18 cellular contexts compared by ENCODE assay signal in genomic region chr17:67290994-67291362, GRCh38. TPM values are rescaled to one million over a fixed set of nuclear protein-coding genes. Genes with fewer than 3 reads are reported as not detected.
A peak's percentile ranks its signal among the peaks of the same experiment; 100 is the strongest.
DNase-seq lines count a peak whose midpoint lies in the region; ATAC-seq, FAIRE-seq and TF ChIP-seq lines count a peak whose summit lies in the region.
"Had no signal": no experiment of that assay in that cellular context is flagged by ENCODE, and none has a peak within 500 bp of the region (broad histone marks: within the 10 kb centered on the region; RNA-seq: fewer than 3 reads in every experiment).

No MANE protein-coding gene starts in this region.

- H3K9ac ChIP-seq in HepG2 (ENCODE audit: insufficient read depth, low read depth, low read length) (no peak overlapping the region), neural progenitor cell (no peak overlapping the region)

- peaks cover 17% of the 10 kb centered on the region for H3K4me1 ChIP-seq in HepG2 (ENCODE audit: insufficient read depth, low read length)
- H3K4me1 ChIP-seq in right lobe of liver, result peaks cover 0 to 4% (median 0%) of the 10 kb centered on the region in 4 donors
- no peaks in the 10 kb centered on the region for H3K4me1 ChIP-seq in neural progenitor cell

- 54% methylated on average over 8 of the region's 8 CpGs for WGBS in HepG2 (ENCODE audit: low lambda C conversion rate)
- WGBS in right lobe of liver (ENCODE audit: insufficient coverage, low coverage, low lambda C conversion rate, missing lambda C conversion rate), result 76% methylated on average over 6 of the region's 8 CpGs

- intact Hi-C loops in HepG2 (cut with micrococcal nuclease; ENCODE audit: unreplicated experiment), result no loop called here
- intact Hi-C loops in right lobe of liver (cut with DNase I), result loop anchor here in 1 of 2 donors (10.0 kb wide), 1 partner anchor 46 kb away; the partner anchor contains the start of gene HELZ
- intact Hi-C loops in activated CD4-positive, alpha-beta T cell treated with anti-CD3 and anti-CD28 coated beads, Interleukin-2, amount 10 ng/mL, durations not matched to agents 24 days and 14 days (cut with micrococcal nuclease), result no loop called here

- in situ Hi-C loops in HepG2 (cut with HindIII; ENCODE audit: extremely low pct_ligation_motif_present, low pct_unique_long_range_greater_than_20kb), result no loop called here

- no peak for DNase-seq in HepG2 (ENCODE audit: low spot score)
- DNase-seq in right lobe of liver, result no peak
- DNase-seq in neural progenitor cell (ENCODE audit: low spot score), result no peak
- no peak for DNase-seq in NCI-H2196 treated with DMSO at 0.1 percent for 48 hours (lab: John Stamatoyannopoulos, UW; ENCODE audit: unreplicated experiment)
- no peak for DNase-seq in activated CD4-positive, alpha-beta T cell treated with anti-CD3 and anti-CD28 coated beads, Interleukin-2, amount 10 ng/mL, durations not matched to agents 24 days and 14 days
- DNase-seq: COR-L47, DMS153, EL, NCI-H1092, NCI-H146, NCI-H2081 treated with DMSO at 0.1 percent for 48 hours, NCI-H2227 treated with DMSO at 0.1 percent for 48 hours, SIG-M5 had no signal

- POLR2A ChIA-PET in HepG2 (lab: Yijun Ruan, JAX), result interaction anchor here (0.9 kb wide), 1 partner anchor 18 kb away, joined by 4 read pairs; no protein-coding TSS in a partner anchor

- ATAC-seq in HepG2, result no peak
- ATAC-seq in right lobe of liver, result no peak
- no peak for ATAC-seq in GM21576 (IDR thresholded peaks at IDR 0.05; ENCODE audit: unreplicated experiment)
- no peak for ATAC-seq in GM18909 (IDR thresholded peaks at IDR 0.05; ENCODE audit: poor library complexity, unreplicated experiment)

- H3K4me2 ChIP-seq in HepG2 (ENCODE audit: low read depth, low read length) (peak overlapping the region; percentile 8; the same call in 1 of the 2 replicates), neural progenitor cell (no peak overlapping the region)

- CTCF ChIA-PET in HepG2 (lab: Yijun Ruan, JAX; ENCODE audit: low intra/inter-chr PET ratio, low total read pairs), result no interaction called here

- no peaks in the 10 kb centered on the region for H3K36me3 Mint-ChIP-seq in brain
- no peaks in the 10 kb centered on the region for H3K36me3 Mint-ChIP-seq in neural progenitor cell
- no peaks in the 10 kb centered on the region for H3K36me3 Mint-ChIP-seq in activated CD4-positive, alpha-beta T cell treated with anti-CD3 and anti-CD28 coated beads, Interleukin-2, amount 10 ng/mL, durations not matched to agents 24 days and 14 days (ENCODE audit: low read depth)

- no peak for TF ChIP-seq RAD21 in HepG2 (CRISPR knock-in tag; IDR thresholded peaks at IDR 0.05)

- TF ChIP-seq POLR2A in HepG2 (IDR thresholded peaks at IDR 0.05; ENCODE audit: insufficient read depth in 1 of 2, low read depth in 2 of 2, low read length in 2 of 2), result no peak
- no peak for TF ChIP-seq POLR2A in right lobe of liver (IDR thresholded peaks at IDR 0.05)

- no peak overlapping the region for H2AFZ ChIP-seq in HepG2 (ENCODE audit: low read length)
- peak overlapping the region; percentile 45 for H2AFZ ChIP-seq in neural progenitor cell (replicated peaks)

- H3K27me3 Mint-ChIP-seq in brain (peaks cover 3% of the 10 kb centered on the region), neural progenitor cell (ENCODE audit: insufficient read depth, low read depth) (peaks cover 4% of the 10 kb centered on the region)
- peaks cover 2% of the 10 kb centered on the region for H3K27me3 Mint-ChIP-seq in activated CD4-positive, alpha-beta T cell treated with anti-CD3 and anti-CD28 coated beads, Interleukin-2, amount 10 ng/mL, durations not matched to agents 24 days and 14 days

- H3K9me3 ChIP-seq in HepG2 (ENCODE audit: low read length) (no peaks in the 10 kb centered on the region), right lobe of liver (no peaks in the 10 kb centered on the region), neural progenitor cell (ENCODE audit: low read depth) (no peaks in the 10 kb centered on the region)

- H3K27me3 ChIP-seq in HepG2 (ENCODE audit: control insufficient read depth in 1 of 2, insufficient read depth in 2 of 2, low read length in 2 of 2), result no peaks in the 10 kb centered on the region; a peak in 1 of 5 replicates
- H3K27me3 ChIP-seq in right lobe of liver, result no peaks in the 10 kb centered on the region
- no peaks in the 10 kb centered on the region for H3K27me3 ChIP-seq in neural progenitor cell

- H3K4me1 Mint-ChIP-seq in brain (peaks cover 21% of the 10 kb centered on the region), neural progenitor cell (peaks cover 6% of the 10 kb centered on the region)
- peaks cover 2% of the 10 kb centered on the region for H3K4me1 Mint-ChIP-seq in activated CD4-positive, alpha-beta T cell treated with anti-CD3 and anti-CD28 coated beads, Interleukin-2, amount 10 ng/mL, durations not matched to agents 24 days and 14 days

- BruUV-seq in HepG2 (replicated peaks; lab: Mats Ljungman, UMichigan), result no TSS peak

- H4K20me1 ChIP-seq in HepG2 (ENCODE audit: insufficient read depth, low read length), result no peaks in the 10 kb centered on the region
- H4K20me1 ChIP-seq in neural progenitor cell (ENCODE audit: low read depth), result no peaks in the 10 kb centered on the region

- no peaks in the 10 kb centered on the region for H3F3A ChIP-seq in neural progenitor cell (ENCODE audit: low read depth)

- peaks cover 0 to 2% (median 0%) of the 10 kb centered on the region in 5 experiments for H3K9me3 Mint-ChIP-seq in brain
- no peaks in the 10 kb centered on the region for H3K9me3 Mint-ChIP-seq in neural progenitor cell
- H3K9me3 Mint-ChIP-seq in activated CD4-positive, alpha-beta T cell treated with anti-CD3 and anti-CD28 coated beads, Interleukin-2, amount 10 ng/mL, durations not matched to agents 24 days and 14 days, result no peaks in the 10 kb centered on the region

- peak overlapping the region in 1 of 5 experiments; percentile 30 for H3K4me3 Mint-ChIP-seq in brain
- no peak overlapping the region for H3K4me3 Mint-ChIP-seq in neural progenitor cell
- H3K4me3 Mint-ChIP-seq in activated CD4-positive, alpha-beta T cell treated with anti-CD3 and anti-CD28 coated beads, Interleukin-2, amount 10 ng/mL, durations not matched to agents 24 days and 14 days, result no peak overlapping the region

- no peaks in the 10 kb centered on the region for H3K36me3 ChIP-seq in HepG2 (replicated peaks in 1 of 2; ENCODE audit: control insufficient read depth in 1 of 2, insufficient read depth in 2 of 2, low read length in 2 of 2)
- no peaks in the 10 kb centered on the region for H3K36me3 ChIP-seq in right lobe of liver
- no peaks in the 10 kb centered on the region for H3K36me3 ChIP-seq in neural progenitor cell

- TF ChIP-seq CTCF in HepG2 (CRISPR knock-in tag; IDR thresholded peaks at IDR 0.05), result no peak
- TF ChIP-seq CTCF in right lobe of liver (IDR thresholded peaks at IDR 0.05), result no peak
- TF ChIP-seq CTCF in brain (conservative IDR thresholded peaks at IDR 0.05), result no peak
- no peak for TF ChIP-seq CTCF in neural progenitor cell (IDR thresholded peaks at IDR 0.05)

- H3K79me2 ChIP-seq in HepG2 (ENCODE audit: insufficient read depth, low read length) (no peaks in the 10 kb centered on the region), neural progenitor cell (ENCODE audit: low read depth) (no peaks in the 10 kb centered on the region)

- no peak for FAIRE-seq in HepG2 (lab: Jason Lieb, UNC)
- FAIRE-seq: GM19239, H54 had no signal

- no peak overlapping the region for H3K27ac ChIP-seq in HepG2 (ENCODE audit: extremely low read length, insufficient read depth, low read length)
- H3K27ac ChIP-seq in right lobe of liver, result no peak overlapping the region
- no peak overlapping the region for H3K27ac ChIP-seq in neural progenitor cell

- H3K27ac Mint-ChIP-seq in brain (peak overlapping the region in 3 of 5 experiments; percentile 60 to 83 (median 70)), neural progenitor cell (no peak overlapping the region)
- no peak overlapping the region for H3K27ac Mint-ChIP-seq in activated CD4-positive, alpha-beta T cell treated with anti-CD3 and anti-CD28 coated beads, Interleukin-2, amount 10 ng/mL, durations not matched to agents 24 days and 14 days

- TF ChIP-seq EP300 in HepG2 (IDR thresholded peaks at IDR 0.05; ENCODE audit: low read depth in 2 of 2, low read length in 2 of 2), result no peak
- no peak for TF ChIP-seq EP300 in HepG2 (CRISPR knock-in tag; IDR thresholded peaks at IDR 0.05; ENCODE audit: borderline replicate concordance)

- H3K4me3 ChIP-seq in HepG2 (replicated peaks in 1 of 3; ENCODE audit: insufficient read depth in 1 of 3, low read depth in 2 of 3, low read length in 3 of 3) (no peak overlapping the region), right lobe of liver (no peak overlapping the region), neural progenitor cell (no peak overlapping the region)

TF ChIP-seq in HepG2, 621 proteins besides CTCF, POLR2A, EP300 and RAD21 (continues in another document):
- TF ChIP-seq PAWR (CRISPR knock-in tag; IDR thresholded peaks at IDR 0.05; ENCODE audit: borderline replicate concordance), result no peak

RNA-seq across cellular contexts. Expression of gene HELZ, which starts 46.0 kb away (rescaled TPM):
- total RNA-seq in HepG2 (2016; rRNA removed; fragmentation: Illumina TruSeq; extraction: Trizol) (52.4 and 93.1 TPM in 2 replicates), right lobe of liver (10 to 100 TPM; 24.2 to 33.6 (median 30.9) TPM), neural progenitor cell (ENCODE audit: low replicate concordance) (39.9 and 44.9 TPM in 2 replicates)
- total RNA-seq in HepG2 (2016; cell fraction: cytosol; rRNA removed; fragmentation: Illumina TruSeq; extraction: Trizol; ENCODE audit: low read depth), result 12.4 and 14.0 TPM in 2 replicates
- total RNA-seq in HepG2 (2016; cell fraction: insoluble cytoplasmic fraction; rRNA removed; fragmentation: Illumina TruSeq; extraction: Trizol), result 47.7 and 84.1 TPM in 2 replicates
- total RNA-seq in HepG2 (2016; cell fraction: membrane; rRNA removed; fragmentation: Illumina TruSeq; extraction: Trizol), result 34.8 and 42.7 TPM in 2 replicates
- 127 and 142 TPM in 2 replicates for total RNA-seq in HepG2 (2016; cell fraction: nucleus; rRNA removed; fragmentation: Illumina TruSeq; extraction: Trizol)
- polyA plus RNA-seq in HepG2 (2011; rRNA removed) (27.8 and 35.3 TPM in 2 replicates), brain (ENCODE audit: insufficient read depth, low read depth, low replicate concordance) (8.2 TPM)
- 13.6 and 17.7 TPM in 2 replicates for polyA plus RNA-seq in HepG2 (2011; cell fraction: cytosol; rRNA removed)
- polyA plus RNA-seq in HepG2 (2011; cell fraction: nucleus; rRNA removed), result 58.4 and 59.3 TPM in 2 replicates
- polyA plus RNA-seq in HepG2 (2012), result 20.6 and 33.4 TPM in 2 replicates
- 2.6 and 3.3 TPM in 2 replicates for polyA plus RNA-seq in HepG2 (2016; cell fraction: cytosol; fragmentation: Illumina TruSeq; extraction: Trizol; ENCODE audit: low read depth)
- polyA plus RNA-seq in HepG2 (2016; cell fraction: insoluble cytoplasmic fraction; fragmentation: Illumina TruSeq; extraction: Trizol; ENCODE audit: low read depth), result 17.4 and 19.8 TPM in 2 replicates
- 3.9 and 4.9 TPM in 2 replicates for polyA plus RNA-seq in HepG2 (2016; cell fraction: membrane; fragmentation: Illumina TruSeq; extraction: Trizol; ENCODE audit: low read depth)
- polyA plus RNA-seq in HepG2 (2016; cell fraction: nucleus; fragmentation: Illumina TruSeq; extraction: Trizol; ENCODE audit: insufficient read depth, low read depth), result 40.2 and 45.2 TPM in 2 replicates
- 32.9 and 69.3 TPM in 2 replicates for polyA minus RNA-seq in HepG2 (2011; rRNA and poly(A)+ RNA removed; ENCODE audit: low replicate concordance)
- polyA minus RNA-seq in HepG2 (2011; cell fraction: cytosol; rRNA and poly(A)+ RNA removed), result 55.2 and 63.0 TPM in 2 replicates
- polyA minus RNA-seq in HepG2 (2011; cell fraction: nucleus; rRNA and poly(A)+ RNA removed), result 495 and 542 TPM in 2 replicates
- total RNA-seq in activated CD4-positive, alpha-beta T cell treated with anti-CD3 and anti-CD28 coated beads, Interleukin-2, amount 10 ng/mL, durations not matched to agents 24 days and 14 days, result 73.5 and 74.7 TPM in 2 replicates

Comparison
In these comparisons a context has a peak if more than half of its experiments do, and no peak if none do; other contexts are left out.
1. H3K27ac Mint-ChIP-seq: peak in brain (3 of 5); none in neural progenitor cell (single experiment) and activated CD4-positive, alpha-beta T cell treated with anti-CD3 and anti-CD28 coated beads, Interleukin-2, amount 10 ng/mL, durations not matched to agents 24 days and 14 days (single experiment).